1 cellular context compared by ENCODE assay signal in genomic region chr15:90248760-90249122, GRCh38.
A peak's percentile ranks its signal among the peaks of the same experiment; 100 is the strongest.
TF ChIP-seq lines count a peak whose summit lies in the region.

No MANE protein-coding gene starts in this region.

TF ChIP-seq in K562, 482 proteins besides CTCF, POLR2A, EP300 and RAD21 (continues in another document):
- TF ChIP-seq ARID1B (IDR thresholded peaks at IDR 0.05), result 0 out of 2 replicates have a peak, but pooled peaks have one; percentile 9
- peak; percentile 54; the same call in 1 of the 2 replicates for TF ChIP-seq ZNF592 (IDR thresholded peaks at IDR 0.05)
- peak; percentile 80 for TF ChIP-seq PKNOX1 (IDR thresholded peaks at IDR 0.05)
- 0 out of 4 replicates have a peak, but pooled peaks of 1 of the 2 experiments have one; percentile 9 for TF ChIP-seq KDM1A (IDR thresholded peaks at IDR 0.05)
- TF ChIP-seq FOXK2 (conservative IDR thresholded peaks at IDR 0.05 in 1 of 2, IDR thresholded peaks at IDR 0.05 in 1 of 2; ENCODE audit: low read depth in 2 of 2), result no peak
- no peak for TF ChIP-seq HINFP (tag; conservative IDR thresholded peaks at IDR 0.05; ENCODE audit: low read depth)
- no peak for TF ChIP-seq TCFL5 (CRISPR knock-in tag; conservative IDR thresholded peaks at IDR 0.05)
- TF ChIP-seq RFX1 (IDR thresholded peaks at IDR 0.05), result no peak
- TF ChIP-seq ZNF282 (CRISPR knock-in tag; IDR thresholded peaks at IDR 0.05), result no peak
- no peak for TF ChIP-seq MIER1 (IDR thresholded peaks at IDR 0.05; ENCODE audit: low read depth)
- peak; percentile 70; the same call in 1 of the 2 replicates for TF ChIP-seq MGA (IDR thresholded peaks at IDR 0.05)
- no peak for TF ChIP-seq CREM (IDR thresholded peaks at IDR 0.05; ENCODE audit: low read depth)
- TF ChIP-seq GATAD2B (IDR thresholded peaks at IDR 0.05; ENCODE audit: borderline replicate concordance), result no peak
- no peak for TF ChIP-seq ZNF707 (CRISPR knock-in tag; conservative IDR thresholded peaks at IDR 0.05)
- TF ChIP-seq ZNF511 (CRISPR knock-in tag; IDR thresholded peaks at IDR 0.05), result 0 out of 2 replicates have a peak, but pooled peaks have one; percentile 0
- no peak for TF ChIP-seq NKRF (IDR thresholded peaks at IDR 0.05; ENCODE audit: borderline replicate concordance)
- no peak for TF ChIP-seq ZFPM2 (CRISPR knock-in tag; IDR thresholded peaks at IDR 0.05)
- no peak for TF ChIP-seq SIX5 (IDR thresholded peaks at IDR 0.05; ENCODE audit: borderline replicate concordance in 1 of 2, insufficient read depth in 1 of 2, low read depth in 1 of 2, low read length in 2 of 2)
- no peak for TF ChIP-seq IFI16 (CRISPR knock-in tag; IDR thresholded peaks at IDR 0.05)
- no peak for TF ChIP-seq FOXK1 (CRISPR knock-in tag; IDR thresholded peaks at IDR 0.05; ENCODE audit: borderline replicate concordance)
- no peak for TF ChIP-seq HDAC3 (IDR thresholded peaks at IDR 0.05; ENCODE audit: borderline replicate concordance, partially characterized antibody)
- no peak for TF ChIP-seq XRCC5 (IDR thresholded peaks at IDR 0.05; ENCODE audit: low read depth, low read length)
- 0 out of 2 replicates have a peak, but pooled peaks have one; percentile 4 for TF ChIP-seq TCF3 (CRISPR knock-in tag; IDR thresholded peaks at IDR 0.05)
- TF ChIP-seq E2F6 (IDR thresholded peaks at IDR 0.05; ENCODE audit: borderline replicate concordance in 1 of 2, extremely low read depth in 1 of 2, insufficient read depth in 1 of 2, insufficient read length in 1 of 2, low read depth in 1 of 2, low read length in 1 of 2, poor library complexity in 1 of 2, severe bottlenecking in 1 of 2), result peak in 1 of 2 experiments; percentile 10
- no peak for TF ChIP-seq PBX2 (CRISPR knock-in tag; IDR thresholded peaks at IDR 0.05; ENCODE audit: low read depth)
- TF ChIP-seq PBX2 (tag; conservative IDR thresholded peaks at IDR 0.05; ENCODE audit: low read depth), result 0 out of 2 replicates have a peak, but pooled peaks have one; percentile 18
- no peak for TF ChIP-seq LCOR (CRISPR knock-in tag; IDR thresholded peaks at IDR 0.05)
